In the genomic region with DNA sequence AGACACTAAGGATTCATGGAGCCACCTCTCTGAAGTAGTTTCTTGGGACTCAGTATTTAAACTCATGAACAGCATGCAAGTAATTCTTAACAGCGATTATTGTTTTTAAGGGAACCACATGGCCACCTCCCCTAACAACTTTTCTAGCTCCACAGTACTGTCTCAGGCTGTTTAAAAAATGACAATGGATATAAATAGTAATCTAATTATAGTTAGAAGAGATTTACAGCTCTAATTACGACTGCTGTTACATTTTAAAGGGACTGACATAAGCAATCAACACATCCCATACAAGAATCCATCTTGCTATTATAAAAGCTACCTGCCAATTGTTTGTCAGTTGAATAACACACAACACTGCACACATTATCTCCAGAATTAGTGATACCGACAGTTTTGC, we compare ENCODE assay signal across 25 cellular contexts.
"Had no signal": no experiment of that assay in that cellular context is flagged by ENCODE, and none has a peak within 500 bp of the region (broad histone marks: within the 10 kb centered on the region; RNA-seq: fewer than 3 reads in every experiment).

No MANE protein-coding gene starts in this region.

- H3K36me3 ChIP-seq: heart left ventricle, lower lobe of right lung, pancreas, prostate gland, right lobe of liver, spleen, tibial nerve, uterus had no signal

- ATAC-seq: lower lobe of right lung; naive thymus-derived CD4-positive, alpha-beta T cell; natural killer cell treated with Interleukin-12 subunit alpha and Interleukin-12 subunit beta and Interleukin-15 and Interleukin-18, amount 100 ng/mL, for 72 hours; pancreas; right lobe of liver; stimulated activated effector memory CD8-positive, alpha-beta T cell treated with anti-CD3 and anti-CD28 coated beads, Interleukin-12 subunit alpha, Interleukin-12 subunit beta, amount 100 ng/mL, for 72 hours had no signal

- H3K36me3 Mint-ChIP-seq: immature natural killer cell; naive thymus-derived CD4-positive, alpha-beta T cell; natural killer cell treated with Interleukin-12 subunit alpha and Interleukin-12 subunit beta and Interleukin-15 and Interleukin-18, amount 100 ng/mL, for 72 hours; stimulated activated effector memory CD8-positive, alpha-beta T cell treated with anti-CD3 and anti-CD28 coated beads, Interleukin-12 subunit alpha, Interleukin-12 subunit beta, amount 100 ng/mL, for 72 hours; type B pancreatic cell had no signal

- H3K27me3 ChIP-seq: heart left ventricle, pancreas, right lobe of liver, spleen, tibial nerve, uterus had no signal

- H3K9me3 ChIP-seq: heart left ventricle, lower lobe of right lung, pancreas, prostate gland, right lobe of liver, spleen, tibial nerve, uterus had no signal

- H3K4me3 Mint-ChIP-seq: immature natural killer cell; naive thymus-derived CD4-positive, alpha-beta T cell; natural killer cell treated with Interleukin-12 subunit alpha and Interleukin-12 subunit beta and Interleukin-15 and Interleukin-18, amount 100 ng/mL, for 72 hours; neural crest cell; stimulated activated effector memory CD8-positive, alpha-beta T cell treated with anti-CD3 and anti-CD28 coated beads, Interleukin-12 subunit alpha, Interleukin-12 subunit beta, amount 100 ng/mL, for 72 hours; stimulated activated naive CD8-positive, alpha-beta T cell treated with anti-CD3 and anti-CD28 coated beads, Interleukin-15, Interleukin-2, amounts not matched to agents 100 ng/mL and 50 ng/mL, for 24 hours; type B pancreatic cell had no signal

- H3K4me3 ChIP-seq: heart left ventricle, lower lobe of right lung, pancreas, prostate gland, right lobe of liver, spleen, tibial nerve, uterus had no signal

- H3K27ac ChIP-seq: lower lobe of right lung, pancreas, prostate gland, right lobe of liver, spleen, tibial nerve, uterus had no signal

- H3K4me1 ChIP-seq: lower lobe of right lung, pancreas, prostate gland, right lobe of liver, spleen, tibial nerve, uterus had no signal

- DNase-seq: heart left ventricle; hypothalamus; immature natural killer cell; kidney; lower lobe of right lung; mammary epithelial cell; mesenchymal stem cell; naive thymus-derived CD4-positive, alpha-beta T cell; nucleus accumbens; pancreas; posterior cingulate gyrus; retina; right lobe of liver; small intestine; spleen; stimulated activated CD4-positive, alpha-beta T cell treated with anti-CD3 and anti-CD28 coated beads, Interleukin-4, amount 100 ng/mL, for 24 hours; stimulated activated naive CD4-positive, alpha-beta T cell; uterus had no signal

- H3K27me3 Mint-ChIP-seq: naive thymus-derived CD4-positive, alpha-beta T cell; natural killer cell treated with Interleukin-12 subunit alpha and Interleukin-12 subunit beta and Interleukin-15 and Interleukin-18, amount 100 ng/mL, for 72 hours; stimulated activated naive CD8-positive, alpha-beta T cell treated with anti-CD3 and anti-CD28 coated beads, Interleukin-15, Interleukin-2, amounts not matched to agents 100 ng/mL and 50 ng/mL, for 24 hours; type B pancreatic cell had no signal

- H3K27ac Mint-ChIP-seq: immature natural killer cell; naive thymus-derived CD4-positive, alpha-beta T cell; natural killer cell treated with Interleukin-12 subunit alpha and Interleukin-12 subunit beta and Interleukin-15 and Interleukin-18, amount 100 ng/mL, for 72 hours; stimulated activated effector memory CD8-positive, alpha-beta T cell treated with anti-CD3 and anti-CD28 coated beads, Interleukin-12 subunit alpha, Interleukin-12 subunit beta, amount 100 ng/mL, for 72 hours; stimulated activated naive CD8-positive, alpha-beta T cell treated with anti-CD3 and anti-CD28 coated beads, Interleukin-15, Interleukin-2, amounts not matched to agents 100 ng/mL and 50 ng/mL, for 24 hours; type B pancreatic cell had no signal

- H3K4me1 Mint-ChIP-seq: immature natural killer cell; naive thymus-derived CD4-positive, alpha-beta T cell; stimulated activated effector memory CD8-positive, alpha-beta T cell treated with anti-CD3 and anti-CD28 coated beads, Interleukin-12 subunit alpha, Interleukin-12 subunit beta, amount 100 ng/mL, for 72 hours had no signal
